ENCODE assay signal across 8 cellular contexts in genomic region chr3:10505050-10505790, GRCh38. TPM values are rescaled to one million over a fixed set of nuclear protein-coding genes. Genes with fewer than 3 reads are reported as not detected.
DNase-seq lines count a peak whose midpoint lies in the region; ATAC-seq and TF ChIP-seq lines count a peak whose summit lies in the region.

Gene ATP2B2 (minus strand): TSS chr3:10505586. CDS start chr3:10449543, 56,043 bp downstream.

- no peaks in the 10 kb centered on the region for H3K36me3 Mint-ChIP-seq in CD4-positive, alpha-beta memory T cell
- H3K36me3 Mint-ChIP-seq in neural crest cell (ENCODE audit: low read depth), result no peaks in the 10 kb centered on the region

- H2AK9ac ChIP-seq in IMR-90 (replicated peaks; ENCODE audit: low read depth, low read length, poor library complexity), result no peak within 1 kb of the TSS

- no peak within 1 kb of the TSS for H3K27ac ChIP-seq in CD4-positive, alpha-beta memory T cell (ENCODE audit: low read depth, low read length)
- H3K27ac ChIP-seq in IMR-90 (ENCODE audit: insufficient read depth, low read length), result no peak within 1 kb of the TSS

- H2BK5ac ChIP-seq in IMR-90 (ENCODE audit: low read depth, low read length, poor library complexity, severe bottlenecking), result no peak within 1 kb of the TSS

- TF ChIP-seq POLR2A in IMR-90 (IDR thresholded peaks at IDR 0.05; ENCODE audit: low read depth, low read length), result no peak

- peak in 1 of 5 donors; percentile 6 for DNase-seq in CD4-positive, alpha-beta memory T cell
- DNase-seq in IMR-90 (no peak), cerebellar cortex (ENCODE audit: low spot score) (peak; percentile 50), neural crest cell (ENCODE audit: low read depth, low spot score) (peak; percentile 17), posterior vena cava (ENCODE audit: low spot score) (no peak)

- no peaks in the 10 kb centered on the region for H3K9me1 ChIP-seq in IMR-90 (ENCODE audit: insufficient read depth, low read length)

- POLR2A ChIA-PET in CD4-positive, alpha-beta memory T cell (lab: Charles Lee; ENCODE audit: partially characterized antibody), result no interaction called here
- POLR2A ChIA-PET in IMR-90 (lab: Charles Lee; ENCODE audit: unreplicated experiment), result no interaction called here

- H3K23ac ChIP-seq in IMR-90 (ENCODE audit: low read depth, low read length), result no peak within 1 kb of the TSS

- no peaks in the 10 kb centered on the region for H3K9me3 ChIP-seq in CD4-positive, alpha-beta memory T cell (ENCODE audit: control insufficient read depth in 1 of 2, low read length in 2 of 2)
- no peaks in the 10 kb centered on the region for H3K9me3 ChIP-seq in IMR-90 (ENCODE audit: control insufficient read depth, insufficient read depth, low read length)

- no peak within 1 kb of the TSS for H2BK20ac ChIP-seq in IMR-90 (ENCODE audit: low read depth, low read length)

- no peak within 1 kb of the TSS for H3K4me3 ChIP-seq in CD4-positive, alpha-beta memory T cell (ENCODE audit: low read length in 2 of 2)
- H3K4me3 ChIP-seq in IMR-90 (ENCODE audit: insufficient read depth, low read depth, low read length), result no peak within 1 kb of the TSS

- H3K27me3 Mint-ChIP-seq in CD4-positive, alpha-beta memory T cell, result peaks cover 14 to 16% of the 10 kb centered on the region in 2 donors
- peaks cover 17% of the 10 kb centered on the region for H3K27me3 Mint-ChIP-seq in neural crest cell (ENCODE audit: low read depth)

- peak within 1 kb of the TSS; percentile 36; the same call in 1 of the 2 replicates for H3K4me2 ChIP-seq in IMR-90 (ENCODE audit: low read depth, low read length)

- in situ Hi-C loops in IMR-90 (cut with MboI; ENCODE audit: low sequenced_read_pairs), result no loop called here

- no peak for TF ChIP-seq CTCF in IMR-90 (conservative IDR thresholded peaks at IDR 0.05; ENCODE audit: low read depth, low read length)
- TF ChIP-seq CTCF in neural crest cell (conservative IDR thresholded peaks at IDR 0.05), result no peak

- 19% methylated on average over 4 of the region's 42 CpGs; no CpG with 5 or more reads in 1 of the 2 experiments for WGBS in IMR-90 (ENCODE audit: extremely low coverage in 2 of 2, insufficient read length in 1 of 2), 2 experiments

- H3K9me3 Mint-ChIP-seq in CD4-positive, alpha-beta memory T cell, result no peaks in the 10 kb centered on the region
- no peaks in the 10 kb centered on the region for H3K9me3 Mint-ChIP-seq in neural crest cell

- peak within 1 kb of the TSS; percentile 17 for H2AFZ ChIP-seq in IMR-90 (replicated peaks; ENCODE audit: low read length, poor library complexity)

- peak within 1 kb of the TSS in 1 of 7 donors; percentile 37 for H3K27ac Mint-ChIP-seq in CD4-positive, alpha-beta memory T cell
- no peak within 1 kb of the TSS for H3K27ac Mint-ChIP-seq in neural crest cell (ENCODE audit: unreplicated experiment)

- ATAC-seq in IMR-90 (ENCODE audit: low read depth) (peak; percentile 68), HG02798 (IDR thresholded peaks at IDR 0.05; ENCODE audit: poor library complexity, unreplicated experiment) (no peak), GM18909 (IDR thresholded peaks at IDR 0.05; ENCODE audit: poor library complexity, unreplicated experiment) (no peak), GM21360 (IDR thresholded peaks at IDR 0.05; ENCODE audit: unreplicated experiment) (no peak)

- H3K18ac ChIP-seq in IMR-90 (ENCODE audit: low read depth, low read length), result no peak within 1 kb of the TSS

- H3K4me1 Mint-ChIP-seq in CD4-positive, alpha-beta memory T cell, result peaks cover 0 to 2% (median under 1%) of the 10 kb centered on the region in 4 donors
- H3K4me1 Mint-ChIP-seq in neural crest cell, result peaks cover 7% of the 10 kb centered on the region

- dilution Hi-C loops in IMR-90 (cut with HindIII; ENCODE audit: low sequenced_read_pairs, unreplicated experiment), result no loop called here

- no peaks in the 10 kb centered on the region for H4K20me1 ChIP-seq in IMR-90 (ENCODE audit: insufficient read depth, low read length)

- CTCF ChIA-PET in CD4-positive, alpha-beta memory T cell (lab: Charles Lee; ENCODE audit: partially characterized antibody), result no interaction called here
- CTCF ChIA-PET in IMR-90 (lab: Yijun Ruan, JAX), result no interaction called here

- peak within 1 kb of the TSS; percentile 35 to 75 (median 56) for H3K4me3 Mint-ChIP-seq in CD4-positive, alpha-beta memory T cell
- H3K4me3 Mint-ChIP-seq in neural crest cell, result peak within 1 kb of the TSS; percentile 9

- no peaks in the 10 kb centered on the region for H3K36me3 ChIP-seq in CD4-positive, alpha-beta memory T cell (ENCODE audit: insufficient read depth, low read length)
- no peaks in the 10 kb centered on the region for H3K36me3 ChIP-seq in IMR-90 (ENCODE audit: control insufficient read depth, insufficient read depth, low read length)

- peaks cover 5% of the 10 kb centered on the region for H3K4me1 ChIP-seq in CD4-positive, alpha-beta memory T cell (ENCODE audit: insufficient read depth, low read length)
- no peaks in the 10 kb centered on the region for H3K4me1 ChIP-seq in IMR-90 (ENCODE audit: control insufficient read depth, insufficient read depth, low read length)

- H4K91ac ChIP-seq in IMR-90 (ENCODE audit: insufficient read depth, low read depth, low read length), result no peak within 1 kb of the TSS

- no peaks in the 10 kb centered on the region for H3K79me1 ChIP-seq in IMR-90 (ENCODE audit: low read depth in 1 of 2, low read length in 2 of 2)

- H3K9ac ChIP-seq in IMR-90 (ENCODE audit: low read depth, low read length), result no peak within 1 kb of the TSS

- peaks cover 6% of the 10 kb centered on the region for H3K27me3 ChIP-seq in CD4-positive, alpha-beta memory T cell (ENCODE audit: insufficient read depth, low read length)
- peaks cover 68% of the 10 kb centered on the region for H3K27me3 ChIP-seq in IMR-90 (ENCODE audit: control insufficient read depth, insufficient read depth, low read length)

- H2BK15ac ChIP-seq in IMR-90 (ENCODE audit: low read depth, low read length), result no peak within 1 kb of the TSS

- H3K56ac ChIP-seq in IMR-90 (ENCODE audit: extremely low read depth, insufficient read depth, low read length), result no peak within 1 kb of the TSS

- no peak within 1 kb of the TSS for H2AK5ac ChIP-seq in IMR-90 (ENCODE audit: low read depth, low read length)

- TF ChIP-seq RAD21 in IMR-90 (IDR thresholded peaks at IDR 0.05; ENCODE audit: low read length), result no peak

- no TSS peak for BruUV-seq in IMR-90 (replicated peaks; lab: Mats Ljungman, UMichigan)

- H4K8ac ChIP-seq in IMR-90 (ENCODE audit: low read depth in 2 of 2, low read length in 2 of 2), result no peak within 1 kb of the TSS

- H2BK120ac ChIP-seq in IMR-90 (ENCODE audit: low read depth, low read length), result no peak within 1 kb of the TSS

- no peak within 1 kb of the TSS for H3K4ac ChIP-seq in IMR-90 (ENCODE audit: low read depth, low read length)

- H4K5ac ChIP-seq in IMR-90 (ENCODE audit: low read depth, low read length), result no peak within 1 kb of the TSS

- intact Hi-C loops in CD4-positive, alpha-beta memory T cell (cut with micrococcal nuclease), result no loop called here
- intact Hi-C loops in IMR-90 (cut with micrococcal nuclease), result no loop called here
- intact Hi-C loops in posterior vena cava (cut with DNase I), result no loop called here

- H3K14ac ChIP-seq in IMR-90 (replicated peaks; ENCODE audit: low read depth, low read length), result no peak within 1 kb of the TSS

TF ChIP-seq in IMR-90, 13 proteins besides CTCF, POLR2A, EP300 and RAD21:
- TF ChIP-seq CEBPB (IDR thresholded peaks at IDR 0.05; ENCODE audit: low read depth, low read length), result no peak
- no peak for TF ChIP-seq MAZ (IDR thresholded peaks at IDR 0.05; ENCODE audit: borderline replicate concordance, low read depth, low read length)
- TF ChIP-seq FOS (IDR thresholded peaks at IDR 0.05; ENCODE audit: low read depth, low read length), result no peak
- TF ChIP-seq MXI1 (IDR thresholded peaks at IDR 0.05; ENCODE audit: borderline replicate concordance, low read depth, low read length), result no peak
- TF ChIP-seq USF2 (IDR thresholded peaks at IDR 0.05; ENCODE audit: low read depth, low read length), result no peak
- no peak for TF ChIP-seq ELK1 (IDR thresholded peaks at IDR 0.05; ENCODE audit: borderline replicate concordance, low read depth, low read length)
- no peak for TF ChIP-seq CHD1 (IDR thresholded peaks at IDR 0.05; ENCODE audit: low read depth, low read length)
- no peak for TF ChIP-seq RCOR1 (IDR thresholded peaks at IDR 0.05; ENCODE audit: insufficient replicate concordance, low read length)
- TF ChIP-seq NFE2L2 (IDR thresholded peaks at IDR 0.05; ENCODE audit: low read depth, low read length), result no peak
- no peak for TF ChIP-seq BHLHE40 (IDR thresholded peaks at IDR 0.05; ENCODE audit: low read depth, low read length)
- no peak for TF ChIP-seq RFX5 (IDR thresholded peaks at IDR 0.05; ENCODE audit: low read depth, low read length)
- TF ChIP-seq MAFK (IDR thresholded peaks at IDR 0.05; ENCODE audit: low read depth, low read length), result no peak
- no peak for TF ChIP-seq SMC3 (IDR thresholded peaks at IDR 0.05; ENCODE audit: low read depth, low read length)

RNA-seq across cellular contexts. Expression of gene ATP2B2, which starts in this region (rescaled TPM):
- not detected for total RNA-seq in CD4-positive, alpha-beta memory T cell
- polyA plus RNA-seq in CD4-positive, alpha-beta memory T cell, result not detected
- total RNA-seq in IMR-90 (2012; rRNA removed) (under 0.01 TPM in 1 of 2 replicates, not detected in the other), neural crest cell (0.23 and 0.42 TPM in 2 replicates), posterior vena cava (under 1 TPM; 0.29 to 0.42 TPM)
- polyA plus RNA-seq in IMR-90 (2012; rRNA removed), result 0.02 TPM in 1 of 2 replicates, not detected in the other
- 0.01 TPM in 1 of 2 replicates, not detected in the other for polyA plus RNA-seq in IMR-90 (2012; cell fraction: cytosol; rRNA removed)
- 0.01 TPM in 1 of 2 replicates, not detected in the other for polyA plus RNA-seq in IMR-90 (2012; cell fraction: nucleus; rRNA removed; ENCODE audit: low replicate concordance)

Comparison
In these comparisons a context has a peak if more than half of its experiments do, and no peak if none do; other contexts are left out.
1. Peak in ATAC-seq and H3K4me2 ChIP-seq in IMR-90; RNA of the gene not detected or under 1 TPM.
2. Peak in DNase-seq in neural crest cell; RNA of the gene not detected or under 1 TPM.